ENCODE assay signal across 25 cellular contexts in genomic region chrX:111151764-111152163, GRCh38.
"Had no signal": no experiment of that assay in that cellular context is flagged by ENCODE, and none has a peak within 500 bp of the region (broad histone marks: within the 10 kb centered on the region; RNA-seq: fewer than 3 reads in every experiment).

No MANE protein-coding gene starts in this region.

- H3K36me3 ChIP-seq: colonic mucosa, esophagus muscularis mucosa, ovary, sigmoid colon, thyroid gland had no signal

- H3K27ac ChIP-seq: colonic mucosa, esophagus muscularis mucosa, ovary, sigmoid colon, thyroid gland had no signal

- H3K27me3 ChIP-seq: colonic mucosa, esophagus muscularis mucosa, ovary, sigmoid colon, thyroid gland had no signal

- FAIRE-seq: endothelial cell of umbilical vein, keratinocyte, small intestine had no signal

- H3K9me3 ChIP-seq: colonic mucosa, esophagus muscularis mucosa, ovary, sigmoid colon, thyroid gland had no signal

- H3K4me1 ChIP-seq: colonic mucosa, esophagus muscularis mucosa, sigmoid colon, thyroid gland had no signal

- H3K4me3 ChIP-seq: colonic mucosa, esophagus muscularis mucosa, ovary, sigmoid colon, thyroid gland had no signal

- DNase-seq: activated CD4-positive, alpha-beta memory T cell treated with anti-CD3 and anti-CD28 coated beads for 36 hours; activated CD4-positive, alpha-beta T cell treated with anti-CD3 and anti-CD28 coated beads, Interleukin-2, amount 10 ng/mL, durations not matched to agents 24 days and 14 days; activated CD4-positive, CD25-positive, alpha-beta regulatory T cell treated with anti-CD3 and anti-CD28 coated beads, Interleukin-2, amount 50 U/mL, for 72 hours; activated CD8-positive, alpha-beta memory T cell treated with anti-CD3 and anti-CD28 coated beads, Interleukin-2, amount 50 U/mL, for 48 hours; activated gamma-delta T cell treated with Interleukin-2 at 50 U/mL for 16 hours; activated naive CD4-positive, alpha-beta T cell treated with anti-CD3 and anti-CD28 coated beads, Interleukin-2, amount 50 U/mL, for 16 hours; activated T-cell treated with anti-CD3 and anti-CD28 coated beads, Interleukin-2, amount 50 U/mL, for 24 hours; amygdala; colonic mucosa; foreskin melanocyte; midbrain; naive thymus-derived CD4-positive, alpha-beta T cell; ovary; sigmoid colon; small intestine; stimulated activated CD4-positive, alpha-beta T cell treated with anti-CD3 and anti-CD28 coated beads, Interleukin-1b, Interleukin-23, amount 100 ng/mL, for 48 hours; stimulated activated CD4-positive, alpha-beta T cell treated with anti-CD3 and anti-CD28 coated beads, Interleukin-4, amount 100 ng/mL, for 4 hours; stimulated activated CD8-positive, alpha-beta memory T cell treated with anti-CD3 and anti-CD28 coated beads, Interleukin-4, amount 100 ng/mL, for 48 hours; stimulated activated naive CD8-positive, alpha-beta T cell treated with anti-CD3 and anti-CD28 coated beads, Interleukin-15, amount 100 ng/mL, for 72 hours; substantia nigra; T-helper 2 cell; thyroid gland had no signal
